ENCODE assay signal across 19 cellular contexts in the genomic region with DNA sequence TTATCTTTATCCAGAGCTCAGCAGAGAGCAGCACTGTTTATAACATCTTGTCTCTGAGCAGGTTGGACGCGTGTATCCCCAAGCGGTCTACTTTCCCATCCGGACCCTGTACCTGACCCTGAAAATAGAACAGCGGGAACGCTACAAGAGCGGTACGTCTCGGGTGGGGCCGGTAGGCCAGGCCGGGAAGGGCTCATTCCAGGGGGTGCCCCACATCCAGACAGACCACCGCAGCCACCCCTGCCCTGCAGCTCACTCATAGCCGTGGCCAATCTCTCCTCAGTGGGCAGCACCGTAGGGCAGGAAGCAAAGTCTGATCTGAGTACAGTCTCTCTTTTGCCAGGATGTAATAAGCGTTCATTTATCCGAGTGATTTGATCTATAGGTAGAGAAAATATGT.
"Had no signal": no experiment of that assay in that cellular context is flagged by ENCODE, and none has a peak within 500 bp of the region (broad histone marks: within the 10 kb centered on the region; RNA-seq: fewer than 3 reads in every experiment).

No MANE protein-coding gene starts in this region.

- H3K9me3 Mint-ChIP-seq: natural killer cell treated with Interleukin-12 subunit alpha and Interleukin-12 subunit beta and Interleukin-15 and Interleukin-18, amount 100 ng/mL, for 72 hours; neural progenitor cell; stimulated activated naive B cell treated with anti-CD40 and anti-IgM and Interleukin-4, amounts not matched to agents 10 μg/mL and 1 μg/mL and 100 μg/mL, for 72 hours; stimulated activated naive CD8-positive, alpha-beta T cell treated with anti-CD3 and anti-CD28 coated beads, Interleukin-15, amount 100 ng/mL, for 72 hours had no signal

- H3K27ac Mint-ChIP-seq: natural killer cell treated with Interleukin-12 subunit alpha and Interleukin-12 subunit beta and Interleukin-15 and Interleukin-18, amount 100 ng/mL, for 72 hours; neural progenitor cell; progenitor cell of endocrine pancreas; stimulated activated naive B cell treated with anti-CD40 and anti-IgM and Interleukin-4, amounts not matched to agents 10 μg/mL and 1 μg/mL and 100 μg/mL, for 72 hours had no signal

- H3K4me3 ChIP-seq: heart left ventricle, neural progenitor cell, pancreas, right lobe of liver, skin epidermis, thoracic aorta, transverse colon had no signal

- H3K36me3 ChIP-seq: neural progenitor cell had no signal

- H3K27me3 Mint-ChIP-seq: natural killer cell treated with Interleukin-12 subunit alpha and Interleukin-12 subunit beta and Interleukin-15 and Interleukin-18, amount 100 ng/mL, for 72 hours; progenitor cell of endocrine pancreas; stimulated activated naive B cell treated with anti-CD40 and anti-IgM and Interleukin-4, amounts not matched to agents 10 μg/mL and 1 μg/mL and 100 μg/mL, for 72 hours; stimulated activated naive CD8-positive, alpha-beta T cell treated with anti-CD3 and anti-CD28 coated beads, Interleukin-15, amount 100 ng/mL, for 72 hours had no signal

- ATAC-seq: heart left ventricle; left lobe of liver; pancreas; right lobe of liver; stimulated activated naive B cell treated with anti-CD40 and anti-IgM and Interleukin-4, amounts not matched to agents 10 μg/mL and 1 μg/mL and 100 μg/mL, for 72 hours; stimulated activated naive CD8-positive, alpha-beta T cell treated with anti-CD3 and anti-CD28 coated beads, Interleukin-15, amount 100 ng/mL, for 72 hours had no signal

- H3K27ac ChIP-seq: heart left ventricle, neural progenitor cell, pancreas, right lobe of liver, skin epidermis, thoracic aorta, transverse colon had no signal

- H3K27me3 ChIP-seq: heart left ventricle, neural progenitor cell, pancreas, right lobe of liver, transverse colon had no signal

- H3K4me3 Mint-ChIP-seq: natural killer cell treated with Interleukin-12 subunit alpha and Interleukin-12 subunit beta and Interleukin-15 and Interleukin-18, amount 100 ng/mL, for 72 hours; neural progenitor cell; stimulated activated naive B cell treated with anti-CD40 and anti-IgM and Interleukin-4, amounts not matched to agents 10 μg/mL and 1 μg/mL and 100 μg/mL, for 72 hours; stimulated activated naive CD8-positive, alpha-beta T cell treated with anti-CD3 and anti-CD28 coated beads, Interleukin-15, amount 100 ng/mL, for 72 hours had no signal

- H3K4me1 Mint-ChIP-seq: neural progenitor cell had no signal

- H3K9ac ChIP-seq: neural progenitor cell had no signal

- H3K9me3 ChIP-seq: heart left ventricle, pancreas, right lobe of liver, thoracic aorta, transverse colon had no signal

- H3K4me1 ChIP-seq: heart left ventricle, neural progenitor cell, pancreas, right lobe of liver, transverse colon had no signal

- DNase-seq: dermis blood vessel endothelial cell; hypothalamus; kidney glomerular epithelial cell; mammary epithelial cell; nucleus accumbens; right lobe of liver; stimulated activated CD4-positive, alpha-beta T cell treated with anti-CD3 and anti-CD28 coated beads, Interleukin-2, amount 100 ng/mL, for 24 hours; stimulated activated CD4-positive, alpha-beta T cell treated with anti-CD3 and anti-CD28 coated beads, Interleukin-4, amount 100 ng/mL, for 4 hours; stimulated activated naive B cell treated with anti-CD40 and anti-IgM and Interleukin-4, amounts not matched to agents 10 μg/mL and 1 μg/mL and 100 μg/mL, for 72 hours; stimulated activated naive CD8-positive, alpha-beta T cell treated with anti-CD3 and anti-CD28 coated beads, Interleukin-15, amount 100 ng/mL, for 72 hours; transverse colon had no signal
